ENCODE assay signal across 8 cellular contexts in genomic region chr16:71807905-71808592, GRCh38. TPM values are rescaled to one million over a fixed set of nuclear protein-coding genes. Genes with fewer than 3 reads are reported as not detected.
DNase-seq lines count a peak whose midpoint lies in the region; ATAC-seq and TF ChIP-seq lines count a peak whose summit lies in the region.

No MANE protein-coding gene starts in this region.

- H3K9me3 Mint-ChIP-seq in activated naive CD4-positive, alpha-beta T cell treated with anti-CD3 and anti-CD28 coated beads, Interleukin-2, amount 50 U/mL, for 72 hours = no peaks in the 10 kb centered on the region

- no peak for TF ChIP-seq CTCF in GM12865 (IDR thresholded peaks at IDR 0.05; ENCODE audit: insufficient read depth, low read depth, low read length, missing control alignments)
- no peak for TF ChIP-seq CTCF in MM.1S (IDR thresholded peaks at IDR 0.05; ENCODE audit: low read length)
- TF ChIP-seq CTCF in left ventricle myocardium inferior (IDR thresholded peaks at IDR 0.05; ENCODE audit: borderline replicate concordance) = no peak
- no peak for TF ChIP-seq CTCF in sigmoid colon (IDR thresholded peaks at IDR 0.05)

- no peaks in the 10 kb centered on the region for H3K27me3 ChIP-seq in HAP-1 (ENCODE audit: low read depth)
- H3K27me3 ChIP-seq in MM.1S (replicated peaks; ENCODE audit: insufficient read depth, low read length) = no peaks in the 10 kb centered on the region
- no peaks in the 10 kb centered on the region for H3K27me3 ChIP-seq in left ventricle myocardium inferior (ENCODE audit: low read depth)
- H3K27me3 ChIP-seq in sigmoid colon = no peaks in the 10 kb centered on the region

- no peak for DNase-seq in GM12865 (ENCODE audit: low read depth)
- peak in 1 of 2 experiments; percentile 12 for DNase-seq in HAP-1 (ENCODE audit: low spot score in 2 of 2)
- peak; percentile 67 for DNase-seq in MM.1S
- DNase-seq in activated naive CD4-positive, alpha-beta T cell treated with anti-CD3 and anti-CD28 coated beads, Interleukin-2, amount 50 U/mL, for 72 hours (ENCODE audit: low spot score in 2 of 2) = no peak
- DNase-seq in left ventricle myocardium inferior = peak; percentile 20
- DNase-seq in sigmoid colon = peak; percentile 69
- no peak for DNase-seq in cortex of kidney (lab: John Stamatoyannopoulos, UW)
- DNase-seq in NCI-H1105 (lab: John Stamatoyannopoulos, UW) = no peak

- peak overlapping the region; percentile 98 for H3K9ac ChIP-seq in MM.1S (ENCODE audit: low read length)

- H3K4me2 ChIP-seq in MM.1S (ENCODE audit: low read depth, low read length) = peak overlapping the region; percentile 64

- intact Hi-C loops in left ventricle myocardium inferior (cut with micrococcal nuclease) = no loop called here
- intact Hi-C loops in sigmoid colon (cut with DNase I) = loop anchor here (2.0 to 5.0 kb wide), 4 partner anchors 37 to 87 kb away; partner anchors contain the start of genes ATXN1L, IST1, PHLPP2 and ZNF821

- peak overlapping the region; percentile 100 for H3K27ac ChIP-seq in MM.1S (ENCODE audit: low read length)
- peak overlapping the region; percentile 94 for H3K27ac ChIP-seq in left ventricle myocardium inferior (replicated peaks)
- peak overlapping the region; percentile 94 to 99 (median 97) for H3K27ac ChIP-seq in sigmoid colon

- H3K36me3 ChIP-seq in HAP-1 (replicated peaks) (peaks cover 11% of the 10 kb centered on the region), MM.1S (replicated peaks; ENCODE audit: insufficient read depth, low read length) (no peaks in the 10 kb centered on the region; the same call in 1 of the 2 replicates), left ventricle myocardium inferior (peaks cover 14% of the 10 kb centered on the region), sigmoid colon (peaks cover 0 to 15% (median 0%) of the 10 kb centered on the region in 4 donors)

- H3K36me3 Mint-ChIP-seq in activated naive CD4-positive, alpha-beta T cell treated with anti-CD3 and anti-CD28 coated beads, Interleukin-2, amount 50 U/mL, for 72 hours = peaks cover 11 to 14% of the 10 kb centered on the region in 2 donors

- WGBS in sigmoid colon, 2 donors = 0% methylated on average over 44 of the region's 44 CpGs

- peaks cover 4% of the 10 kb centered on the region; the same call in 1 of the 2 replicates for H4K20me1 ChIP-seq in MM.1S (ENCODE audit: insufficient read depth, low read length)

- TF ChIP-seq EP300 in sigmoid colon (IDR thresholded peaks at IDR 0.05) = no peak

- in situ Hi-C loops in HAP-1 (cut with MboI; ENCODE audit: low sequenced_read_pairs) = loop anchor here (5.0 kb wide), 1 partner anchor 84 kb away; no protein-coding TSS in a partner anchor

- H3K79me2 ChIP-seq in MM.1S (ENCODE audit: low read length) = peaks cover 68% of the 10 kb centered on the region

- H3K9me2 ChIP-seq in MM.1S (replicated peaks; ENCODE audit: insufficient read depth, low read length) = no peaks in the 10 kb centered on the region

- peaks cover 10% of the 10 kb centered on the region for H3K4me1 ChIP-seq in HAP-1
- H3K4me1 ChIP-seq in MM.1S (ENCODE audit: low read length) = peaks cover 6% of the 10 kb centered on the region; the same call in 1 of the 2 replicates
- H3K4me1 ChIP-seq in left ventricle myocardium inferior = peaks cover 58% of the 10 kb centered on the region
- H3K4me1 ChIP-seq in sigmoid colon = peaks cover 0 to 38% (median 31%) of the 10 kb centered on the region in 4 donors

- H2AFZ ChIP-seq in MM.1S (ENCODE audit: low read length) = peak overlapping the region; percentile 78

- ATAC-seq in activated naive CD4-positive, alpha-beta T cell treated with anti-CD3 and anti-CD28 coated beads, Interleukin-2, amount 50 U/mL, for 72 hours = peak; percentile 21 to 54

- peak overlapping the region; percentile 99 to 100 for H3K27ac Mint-ChIP-seq in activated naive CD4-positive, alpha-beta T cell treated with anti-CD3 and anti-CD28 coated beads, Interleukin-2, amount 50 U/mL, for 72 hours

- peak overlapping the region; percentile 98 for H3K4me3 ChIP-seq in GM12865 (ENCODE audit: low read depth, low read length)
- H3K4me3 ChIP-seq in HAP-1 = peak overlapping the region; percentile 100
- peak overlapping the region; percentile 89 for H3K4me3 ChIP-seq in MM.1S (ENCODE audit: low read length)
- peak overlapping the region; percentile 95 for H3K4me3 ChIP-seq in left ventricle myocardium inferior
- peak overlapping the region; percentile 77 to 98 (median 79) for H3K4me3 ChIP-seq in sigmoid colon

- no peaks in the 10 kb centered on the region for H3K9me3 ChIP-seq in HAP-1
- H3K9me3 ChIP-seq in MM.1S (replicated peaks; ENCODE audit: insufficient read depth, low read length) = no peaks in the 10 kb centered on the region
- no peaks in the 10 kb centered on the region for H3K9me3 ChIP-seq in left ventricle myocardium inferior (replicated peaks)
- H3K9me3 ChIP-seq in sigmoid colon = no peaks in the 10 kb centered on the region

- H3F3A ChIP-seq in MM.1S (ENCODE audit: insufficient read depth, low read length) = peaks cover 29% of the 10 kb centered on the region

- no peak for TF ChIP-seq POLR2A in sigmoid colon (IDR thresholded peaks at IDR 0.05)

RNA-seq across cellular contexts. Expression of gene AP1G1, which starts 0.6 kb away (rescaled TPM):
- total RNA-seq in activated naive CD4-positive, alpha-beta T cell treated with anti-CD3 and anti-CD28 coated beads, Interleukin-2, amount 50 U/mL, for 72 hours = 10 to 100 TPM; 73.1 to 79.0 TPM
- total RNA-seq in left ventricle myocardium inferior (30.7 TPM), sigmoid colon (10 to 100 TPM; 34.9 to 57.3 (median 51.1) TPM)
- polyA plus RNA-seq in sigmoid colon = 10 to 100 TPM; 12.6 to 32.1 (median 23.6) TPM

RNA-seq across cellular contexts. Expression of gene ATXN1L, which starts 37.7 kb away (rescaled TPM):
- 10 to 100 TPM; 17.0 to 33.0 TPM for total RNA-seq in activated naive CD4-positive, alpha-beta T cell treated with anti-CD3 and anti-CD28 coated beads, Interleukin-2, amount 50 U/mL, for 72 hours
- total RNA-seq in left ventricle myocardium inferior (14.0 TPM), sigmoid colon (10 to 100 TPM; 22.8 to 25.0 (median 24.4) TPM)
- polyA plus RNA-seq in sigmoid colon = 10 to 100 TPM in 1 of 3 donors, 1 to 10 TPM in 2; 6.6 to 13.8 (median 8.1) TPM

Comparison
In these comparisons a context has a peak if more than half of its experiments do, and no peak if none do; other contexts are left out.
1. DNase-seq: peak in MM.1S (single experiment), left ventricle myocardium inferior (single experiment) and sigmoid colon (single experiment); none in GM12865 (single experiment), activated naive CD4-positive, alpha-beta T cell treated with anti-CD3 and anti-CD28 coated beads, Interleukin-2, amount 50 U/mL, for 72 hours (0 of 2), cortex of kidney (single experiment) and NCI-H1105 (single experiment).
2. Peak in every context shown above with its lines, with median percentiles within 50 percentile points of each other: H3K4me3 ChIP-seq and H3K27ac ChIP-seq.